Comparison of ENCODE assay signal across 13 cellular contexts in genomic region chr2:31256611-31257382, GRCh38. TPM values are rescaled to one million over a fixed set of nuclear protein-coding genes. Genes with fewer than 3 reads are reported as not detected.
A peak's percentile ranks its signal among the peaks of the same experiment; 100 is the strongest.
DNase-seq lines count a peak whose midpoint lies in the region; ATAC-seq and TF ChIP-seq lines count a peak whose summit lies in the region.
"Had no signal": no experiment of that assay in that cellular context is flagged by ENCODE, and none has a peak within 500 bp of the region (broad histone marks: within the 10 kb centered on the region; RNA-seq: fewer than 3 reads in every experiment).

No MANE protein-coding gene starts in this region.

- no peaks in the 10 kb centered on the region for H3K36me3 ChIP-seq in PC-3 (ENCODE audit: low read depth, low read length)

- H3K79me2 ChIP-seq in PC-3 (ENCODE audit: low read length): no peaks in the 10 kb centered on the region

- H3K9me2 ChIP-seq in PC-3 (replicated peaks; ENCODE audit: low read length): no peaks in the 10 kb centered on the region

- H4K20me1 ChIP-seq in PC-3 (ENCODE audit: low read length): no peaks in the 10 kb centered on the region

- no peak overlapping the region for H2AFZ ChIP-seq in PC-3 (ENCODE audit: low read length)

- TF ChIP-seq CTCF in PC-3 (conservative IDR thresholded peaks at IDR 0.05; ENCODE audit: low read depth, low read length): no peak
- no peak for TF ChIP-seq CTCF in CD4-positive, alpha-beta T cell (IDR thresholded peaks at IDR 0.05)

- H3K4me1 Mint-ChIP-seq in stimulated activated naive B cell treated with anti-CD40 and anti-IgM and Interleukin-4, amounts not matched to agents 10 μg/mL and 1 μg/mL and 100 μg/mL, for 72 hours: peaks cover 62 to 75% of the 10 kb centered on the region in 2 donors
- no peaks in the 10 kb centered on the region for H3K4me1 Mint-ChIP-seq in CD4-positive, alpha-beta T cell (ENCODE audit: low read depth)

- peaks cover 12% of the 10 kb centered on the region; the same call in 1 of the 2 replicates for H3K4me1 ChIP-seq in PC-3 (ENCODE audit: insufficient read depth, low read length)

- H3K27ac Mint-ChIP-seq in stimulated activated naive B cell treated with anti-CD40 and anti-IgM and Interleukin-4, amounts not matched to agents 10 μg/mL and 1 μg/mL and 100 μg/mL, for 72 hours: peak overlapping the region; percentile 73
- H3K27ac Mint-ChIP-seq in CD4-positive, alpha-beta T cell: no peak overlapping the region

- intact Hi-C loops in PC-3 (cut with micrococcal nuclease): no loop called here
- intact Hi-C loops in CD4-positive, alpha-beta T cell (cut with DNase I, micrococcal nuclease): no loop called here
- intact Hi-C loops in left colon (cut with DNase I, micrococcal nuclease): no loop called here

- peak overlapping the region; percentile 2 to 59 for H3K4me3 Mint-ChIP-seq in stimulated activated naive B cell treated with anti-CD40 and anti-IgM and Interleukin-4, amounts not matched to agents 10 μg/mL and 1 μg/mL and 100 μg/mL, for 72 hours
- no peak overlapping the region for H3K4me3 Mint-ChIP-seq in CD4-positive, alpha-beta T cell

- CTCF ChIA-PET in PC-3 (lab: Charles Lee): no interaction called here
- CTCF ChIA-PET in CD4-positive, alpha-beta T cell (lab: Charles Lee): no interaction called here

- H3K4me3 ChIP-seq in PC-3 (ENCODE audit: low read length): no peak overlapping the region
- H3K4me3 ChIP-seq: K562 had no signal

- no peak overlapping the region for H3K9ac ChIP-seq in PC-3 (ENCODE audit: low read length)

- POLR2A ChIA-PET in PC-3 (lab: Charles Lee; ENCODE audit: unreplicated experiment): no interaction called here
- POLR2A ChIA-PET in CD4-positive, alpha-beta T cell (lab: Charles Lee): no interaction called here

- DNase-seq in NCI-H1417 (lab: John Stamatoyannopoulos, UW): peak; percentile 26 to 60 (median 35)
- DNase-seq in NCI-H1417 treated with DMSO at 0.1 percent for 48 hours (lab: John Stamatoyannopoulos, UW): no peak
- DNase-seq in PC-3: no peak
- no peak for DNase-seq in stimulated activated naive B cell treated with anti-CD40 and anti-IgM and Interleukin-4, amounts not matched to agents 10 μg/mL and 1 μg/mL and 100 μg/mL, for 72 hours
- no peak for DNase-seq in CD4-positive, alpha-beta T cell
- no peak for DNase-seq in NCI-H1930 (lab: John Stamatoyannopoulos, UW)
- no peak for DNase-seq in left colon
- DNase-seq: 8988T; activated T-cell treated with anti-CD3 and anti-CD28 coated beads, Interleukin-2, amount 50 U/mL, for 48 hours; central memory CD4-positive, alpha-beta T cell; stimulated activated CD8-positive, alpha-beta memory T cell treated with anti-CD3 and anti-CD28 coated beads, Interleukin-4, amount 100 ng/mL, for 48 hours had no signal

- H3K27ac ChIP-seq in PC-3 (ENCODE audit: low read length): no peak overlapping the region
- no peak overlapping the region for H3K27ac ChIP-seq in CD4-positive, alpha-beta T cell (ENCODE audit: low read depth, low read length)

- peaks cover 18 to 21% of the 10 kb centered on the region in 2 donors for H3K36me3 Mint-ChIP-seq in stimulated activated naive B cell treated with anti-CD40 and anti-IgM and Interleukin-4, amounts not matched to agents 10 μg/mL and 1 μg/mL and 100 μg/mL, for 72 hours
- H3K36me3 Mint-ChIP-seq in CD4-positive, alpha-beta T cell (ENCODE audit: low read depth): no peaks in the 10 kb centered on the region

- ATAC-seq in HG03025 (IDR thresholded peaks at IDR 0.05; ENCODE audit: low FRiP score, unreplicated experiment) (peak; percentile 5), PC-3 (peak; percentile 44), left colon (no peak)
- ATAC-seq in stimulated activated naive B cell treated with anti-CD40 and anti-IgM and Interleukin-4, amounts not matched to agents 10 μg/mL and 1 μg/mL and 100 μg/mL, for 72 hours (replicated peaks): peak; percentile 15 to 17
- ATAC-seq in CD4-positive, alpha-beta T cell (ENCODE audit: poor library complexity): no peak
- ATAC-seq: K562 had no signal

- H3K9me3 Mint-ChIP-seq in stimulated activated naive B cell treated with anti-CD40 and anti-IgM and Interleukin-4, amounts not matched to agents 10 μg/mL and 1 μg/mL and 100 μg/mL, for 72 hours: peaks cover 0 to 4% of the 10 kb centered on the region in 2 donors
- no peaks in the 10 kb centered on the region for H3K9me3 Mint-ChIP-seq in CD4-positive, alpha-beta T cell

- no peaks in the 10 kb centered on the region for H3F3A ChIP-seq in PC-3 (ENCODE audit: low read length, unreplicated experiment)

- no peaks in the 10 kb centered on the region for H3K27me3 Mint-ChIP-seq in stimulated activated naive B cell treated with anti-CD40 and anti-IgM and Interleukin-4, amounts not matched to agents 10 μg/mL and 1 μg/mL and 100 μg/mL, for 72 hours
- H3K27me3 Mint-ChIP-seq in CD4-positive, alpha-beta T cell: no peaks in the 10 kb centered on the region

- no TSS peak for BruUV-seq in PC-3 (replicated peaks; lab: Mats Ljungman, UMichigan)

- H3K4me2 ChIP-seq in PC-3 (ENCODE audit: low read length): no peak overlapping the region

- no peaks in the 10 kb centered on the region for H3K27me3 ChIP-seq in PC-3 (ENCODE audit: low read length)
- H3K27me3 ChIP-seq in CD4-positive, alpha-beta T cell (ENCODE audit: control insufficient read depth, insufficient read depth, low read length): no peaks in the 10 kb centered on the region

- H3K9me3 ChIP-seq in PC-3 (ENCODE audit: low read length): no peaks in the 10 kb centered on the region
- H3K9me3 ChIP-seq in CD4-positive, alpha-beta T cell (ENCODE audit: control insufficient read depth, low read length): no peaks in the 10 kb centered on the region

RNA-seq across cellular contexts. Expression of gene EHD3, which starts 22.8 kb away (rescaled TPM):
- total RNA-seq in PC-3 (2014; rRNA removed): 3.2 and 4.4 TPM in 2 replicates
- 1 to 10 TPM; 1.4 to 1.7 TPM for total RNA-seq in CD4-positive, alpha-beta T cell
- total RNA-seq in left colon: 1 to 10 TPM; 1.2 to 1.7 TPM

RNA-seq across cellular contexts. Expression of gene CAPN14, which starts 39.5 kb away (rescaled TPM):
- 0.35 TPM in 1 of 2 replicates, not detected in the other for total RNA-seq in PC-3 (2014; rRNA removed)
- total RNA-seq in CD4-positive, alpha-beta T cell: under 1 TPM; 0.20 to 0.30 TPM
- under 1 TPM; 0.09 to 0.47 TPM for total RNA-seq in left colon
- total RNA-seq: K562 had no signal

Comparison
In these comparisons a context has a peak if more than half of its experiments do, and no peak if none do; other contexts are left out.
1. DNase-seq: peak in NCI-H1417 (3 of 3); none in NCI-H1417 treated with DMSO at 0.1 percent for 48 hours (single experiment), PC-3 (single experiment), stimulated activated naive B cell treated with anti-CD40 and anti-IgM and Interleukin-4, amounts not matched to agents 10 μg/mL and 1 μg/mL and 100 μg/mL, for 72 hours (single experiment), CD4-positive, alpha-beta T cell (0 of 10), NCI-H1930 (0 of 2) and left colon (0 of 2).
2. ATAC-seq: peak in HG03025 (single experiment), PC-3 (single experiment) and stimulated activated naive B cell treated with anti-CD40 and anti-IgM and Interleukin-4, amounts not matched to agents 10 μg/mL and 1 μg/mL and 100 μg/mL, for 72 hours (2 of 2); none in CD4-positive, alpha-beta T cell (single experiment) and left colon (single experiment).